In the genomic region with DNA sequence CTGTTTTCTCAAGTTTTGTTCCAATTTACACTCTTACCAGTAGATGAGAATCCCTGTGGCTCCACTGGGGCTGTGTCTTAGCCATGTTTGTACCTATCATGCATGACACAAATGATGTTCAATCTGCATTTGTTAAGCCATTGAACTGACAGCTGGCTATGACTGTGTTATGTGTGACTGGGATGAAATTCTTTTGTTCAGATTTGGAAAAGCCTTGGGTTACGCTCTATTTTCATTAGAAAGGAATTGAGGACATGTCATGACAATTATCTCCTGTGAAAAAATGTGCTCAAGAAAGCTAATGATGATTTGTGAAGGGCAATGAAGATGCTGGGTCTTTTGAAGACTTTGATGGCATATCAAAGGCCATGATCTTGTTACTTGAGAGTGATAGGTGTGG, we compare ENCODE assay signal across 3 cellular contexts.
"Had no signal": no experiment of that assay in that cellular context is flagged by ENCODE, and none has a peak within 500 bp of the region (broad histone marks: within the 10 kb centered on the region; RNA-seq: fewer than 3 reads in every experiment).

No MANE protein-coding gene starts in this region.

- H3K4me3 ChIP-seq: GM12878 had no signal

- ATAC-seq: GM12878 had no signal

- DNase-seq: GDM1, GF-D8 had no signal
